In the genomic region with DNA sequence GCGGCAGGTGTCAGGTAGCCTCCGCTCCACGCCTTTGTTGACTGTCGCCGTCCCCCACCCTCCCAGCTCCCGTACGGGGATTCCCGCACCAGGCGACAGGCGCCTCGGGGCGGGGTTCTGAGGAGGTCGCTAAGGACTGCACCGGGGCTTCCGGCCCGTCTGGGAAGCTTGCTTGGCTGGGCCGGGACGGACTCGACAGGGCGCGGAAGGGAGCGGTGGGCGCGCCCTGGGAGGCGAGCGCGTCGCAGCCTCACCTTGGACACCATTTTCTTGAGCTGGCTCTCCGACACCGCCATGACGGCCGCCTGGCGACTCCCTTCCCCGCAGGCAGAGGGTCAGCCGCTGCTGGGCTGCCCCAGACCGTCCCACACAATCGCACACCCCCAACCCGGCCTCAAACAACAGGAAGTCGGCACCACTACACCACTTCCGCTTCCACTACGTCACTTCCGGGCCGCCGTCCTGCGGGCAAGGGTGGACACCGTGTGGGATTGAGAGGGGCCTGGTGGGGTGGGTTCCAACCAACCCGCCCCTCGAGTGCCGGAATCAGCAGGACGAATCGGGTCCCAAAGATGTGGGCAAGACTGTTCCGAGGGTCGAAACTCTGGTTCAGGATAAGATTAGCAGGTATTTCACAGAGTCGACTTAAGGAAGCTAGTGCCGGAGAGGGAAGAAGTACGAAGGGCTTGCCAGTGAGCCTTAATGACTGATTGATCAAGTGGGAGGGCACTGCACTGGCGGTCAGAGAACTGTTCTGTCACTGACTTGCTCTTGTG, we compare ENCODE assay signal across 1 cellular context.
TF ChIP-seq lines count a peak whose summit lies in the region.

Gene TSG101 (minus strand): TSS at position 422 of the 776 bp plus-strand sequence. CDS start 126 bp downstream, at position 296.

TF ChIP-seq in HepG2, 621 proteins besides CTCF, POLR2A, EP300 and RAD21 (continued from another document and continues in another):
- TF ChIP-seq, protein P1, sequence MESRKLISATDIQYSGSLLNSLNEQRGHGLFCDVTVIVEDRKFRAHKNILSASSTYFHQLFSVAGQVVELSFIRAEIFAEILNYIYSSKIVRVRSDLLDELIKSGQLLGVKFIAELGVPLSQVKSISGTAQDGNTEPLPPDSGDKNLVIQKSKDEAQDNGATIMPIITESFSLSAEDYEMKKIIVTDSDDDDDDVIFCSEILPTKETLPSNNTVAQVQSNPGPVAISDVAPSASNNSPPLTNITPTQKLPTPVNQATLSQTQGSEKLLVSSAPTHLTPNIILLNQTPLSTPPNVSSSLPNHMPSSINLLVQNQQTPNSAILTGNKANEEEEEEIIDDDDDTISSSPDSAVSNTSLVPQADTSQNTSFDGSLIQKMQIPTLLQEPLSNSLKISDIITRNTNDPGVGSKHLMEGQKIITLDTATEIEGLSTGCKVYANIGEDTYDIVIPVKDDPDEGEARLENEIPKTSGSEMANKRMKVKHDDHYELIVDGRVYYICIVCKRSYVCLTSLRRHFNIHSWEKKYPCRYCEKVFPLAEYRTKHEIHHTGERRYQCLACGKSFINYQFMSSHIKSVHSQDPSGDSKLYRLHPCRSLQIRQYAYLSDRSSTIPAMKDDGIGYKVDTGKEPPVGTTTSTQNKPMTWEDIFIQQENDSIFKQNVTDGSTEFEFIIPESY (CRISPR knock-in tag; IDR thresholded peaks at IDR 0.05), result no peak
- TF ChIP-seq ZBTB37 (CRISPR knock-in tag; IDR thresholded peaks at IDR 0.05), result no peak
- peak; percentile 88 for TF ChIP-seq ZNF543 (CRISPR knock-in tag; IDR thresholded peaks at IDR 0.05)
- TF ChIP-seq NFIB (CRISPR knock-in tag; IDR thresholded peaks at IDR 0.05; ENCODE audit: borderline replicate concordance), result no peak
- no peak for TF ChIP-seq SMC3 (IDR thresholded peaks at IDR 0.05; ENCODE audit: low read length)
- TF ChIP-seq, protein P2, sequence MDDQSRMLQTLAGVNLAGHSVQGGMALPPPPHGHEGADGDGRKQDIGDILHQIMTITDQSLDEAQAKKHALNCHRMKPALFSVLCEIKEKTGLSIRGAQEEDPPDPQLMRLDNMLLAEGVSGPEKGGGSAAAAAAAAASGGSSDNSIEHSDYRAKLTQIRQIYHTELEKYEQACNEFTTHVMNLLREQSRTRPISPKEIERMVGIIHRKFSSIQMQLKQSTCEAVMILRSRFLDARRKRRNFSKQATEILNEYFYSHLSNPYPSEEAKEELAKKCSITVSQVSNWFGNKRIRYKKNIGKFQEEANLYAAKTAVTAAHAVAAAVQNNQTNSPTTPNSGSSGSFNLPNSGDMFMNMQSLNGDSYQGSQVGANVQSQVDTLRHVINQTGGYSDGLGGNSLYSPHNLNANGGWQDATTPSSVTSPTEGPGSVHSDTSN (CRISPR knock-in tag; IDR thresholded peaks at IDR 0.05; ENCODE audit: borderline replicate concordance), result no peak
- peak; percentile 60; the same call in 1 of the 2 replicates for TF ChIP-seq ZFP90 (CRISPR knock-in tag; IDR thresholded peaks at IDR 0.05; ENCODE audit: borderline replicate concordance)
- peak; percentile 59; the same call in 1 of the 2 replicates for TF ChIP-seq MED1 (CRISPR knock-in tag; IDR thresholded peaks at IDR 0.05)
- TF ChIP-seq, protein P3, sequence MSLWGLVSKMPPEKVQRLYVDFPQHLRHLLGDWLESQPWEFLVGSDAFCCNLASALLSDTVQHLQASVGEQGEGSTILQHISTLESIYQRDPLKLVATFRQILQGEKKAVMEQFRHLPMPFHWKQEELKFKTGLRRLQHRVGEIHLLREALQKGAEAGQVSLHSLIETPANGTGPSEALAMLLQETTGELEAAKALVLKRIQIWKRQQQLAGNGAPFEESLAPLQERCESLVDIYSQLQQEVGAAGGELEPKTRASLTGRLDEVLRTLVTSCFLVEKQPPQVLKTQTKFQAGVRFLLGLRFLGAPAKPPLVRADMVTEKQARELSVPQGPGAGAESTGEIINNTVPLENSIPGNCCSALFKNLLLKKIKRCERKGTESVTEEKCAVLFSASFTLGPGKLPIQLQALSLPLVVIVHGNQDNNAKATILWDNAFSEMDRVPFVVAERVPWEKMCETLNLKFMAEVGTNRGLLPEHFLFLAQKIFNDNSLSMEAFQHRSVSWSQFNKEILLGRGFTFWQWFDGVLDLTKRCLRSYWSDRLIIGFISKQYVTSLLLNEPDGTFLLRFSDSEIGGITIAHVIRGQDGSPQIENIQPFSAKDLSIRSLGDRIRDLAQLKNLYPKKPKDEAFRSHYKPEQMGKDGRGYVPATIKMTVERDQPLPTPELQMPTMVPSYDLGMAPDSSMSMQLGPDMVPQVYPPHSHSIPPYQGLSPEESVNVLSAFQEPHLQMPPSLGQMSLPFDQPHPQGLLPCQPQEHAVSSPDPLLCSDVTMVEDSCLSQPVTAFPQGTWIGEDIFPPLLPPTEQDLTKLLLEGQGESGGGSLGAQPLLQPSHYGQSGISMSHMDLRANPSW (CRISPR knock-in tag; IDR thresholded peaks at IDR 0.05; ENCODE audit: borderline replicate concordance), result peak; percentile 59; the same call in 1 of the 2 replicates
- TF ChIP-seq SCMH1 (CRISPR knock-in tag; IDR thresholded peaks at IDR 0.05; ENCODE audit: borderline replicate concordance), result no peak
- peak; percentile 24 for TF ChIP-seq IKZF4 (CRISPR knock-in tag; IDR thresholded peaks at IDR 0.05; ENCODE audit: borderline replicate concordance, low read depth, not compliant biosample characterization)
- TF ChIP-seq ZNF33B (CRISPR knock-in tag; IDR thresholded peaks at IDR 0.05), result peak; percentile 91
- TF ChIP-seq ZNF530 (CRISPR knock-in tag; IDR thresholded peaks at IDR 0.05; ENCODE audit: low read depth), result no peak
- TF ChIP-seq, protein P4, sequence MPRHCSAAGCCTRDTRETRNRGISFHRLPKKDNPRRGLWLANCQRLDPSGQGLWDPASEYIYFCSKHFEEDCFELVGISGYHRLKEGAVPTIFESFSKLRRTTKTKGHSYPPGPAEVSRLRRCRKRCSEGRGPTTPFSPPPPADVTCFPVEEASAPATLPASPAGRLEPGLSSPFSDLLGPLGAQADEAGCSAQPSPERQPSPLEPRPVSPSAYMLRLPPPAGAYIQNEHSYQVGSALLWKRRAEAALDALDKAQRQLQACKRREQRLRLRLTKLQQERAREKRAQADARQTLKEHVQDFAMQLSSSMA (CRISPR knock-in tag; IDR thresholded peaks at IDR 0.05), result peak; percentile 95
- TF ChIP-seq ZSCAN31 (CRISPR knock-in tag; IDR thresholded peaks at IDR 0.05; ENCODE audit: low read depth), result no peak; the same call in 1 of the 2 replicates
- no peak for TF ChIP-seq ZSCAN12 (CRISPR knock-in tag; IDR thresholded peaks at IDR 0.05)
- TF ChIP-seq ZNF451 (CRISPR knock-in tag; IDR thresholded peaks at IDR 0.05), result no peak
- TF ChIP-seq, protein P5, sequence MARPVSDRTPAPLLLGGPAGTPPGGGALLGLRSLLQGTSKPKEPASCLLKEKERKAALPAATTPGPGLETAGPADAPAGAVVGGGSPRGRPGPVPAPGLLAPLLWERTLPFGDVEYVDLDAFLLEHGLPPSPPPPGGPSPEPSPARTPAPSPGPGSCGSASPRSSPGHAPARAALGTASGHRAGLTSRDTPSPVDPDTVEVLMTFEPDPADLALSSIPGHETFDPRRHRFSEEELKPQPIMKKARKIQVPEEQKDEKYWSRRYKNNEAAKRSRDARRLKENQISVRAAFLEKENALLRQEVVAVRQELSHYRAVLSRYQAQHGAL (CRISPR knock-in tag; IDR thresholded peaks at IDR 0.05; ENCODE audit: not compliant biosample characterization), result no peak
- no peak for TF ChIP-seq CHD4 (IDR thresholded peaks at IDR 0.05; ENCODE audit: borderline replicate concordance, low read length)
- TF ChIP-seq, protein P6, sequence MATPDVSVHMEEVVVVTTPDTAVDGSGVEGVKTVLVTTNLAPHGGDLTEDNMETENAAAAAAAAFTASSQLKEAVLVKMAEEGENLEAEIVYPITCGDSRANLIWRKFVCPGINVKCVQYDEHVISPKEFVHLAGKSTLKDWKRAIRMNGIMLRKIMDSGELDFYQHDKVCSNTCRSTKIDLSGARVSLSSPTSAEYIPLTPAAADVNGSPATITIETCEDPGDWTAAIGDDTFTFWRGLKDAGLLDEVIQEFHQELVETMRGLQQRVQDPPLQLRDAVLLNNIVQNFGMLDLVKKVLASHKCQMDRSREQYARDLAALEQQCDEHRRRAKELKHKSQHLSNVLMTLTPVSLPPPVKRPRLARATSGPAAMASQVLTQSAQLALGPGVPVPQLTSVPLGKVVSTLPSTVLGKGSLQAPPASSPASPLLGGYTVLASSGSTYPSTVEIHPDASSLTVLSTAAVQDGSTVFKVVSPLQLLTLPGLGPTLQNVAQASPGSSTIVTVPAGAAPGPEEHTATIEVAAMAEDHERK (CRISPR knock-in tag; IDR thresholded peaks at IDR 0.05; ENCODE audit: low read depth), result 0 out of 2 replicates have a peak, but pooled peaks have one; percentile 21
- TF ChIP-seq MEIS1 (CRISPR knock-in tag; IDR thresholded peaks at IDR 0.05; ENCODE audit: borderline replicate concordance), result peak; percentile 83
- TF ChIP-seq ZC3H4 (CRISPR knock-in tag; IDR thresholded peaks at IDR 0.05; ENCODE audit: borderline replicate concordance), result no peak
- no peak; the same call in 1 of the 2 replicates for TF ChIP-seq ZNF354B (CRISPR knock-in tag; IDR thresholded peaks at IDR 0.05)
- TF ChIP-seq, protein P7, sequence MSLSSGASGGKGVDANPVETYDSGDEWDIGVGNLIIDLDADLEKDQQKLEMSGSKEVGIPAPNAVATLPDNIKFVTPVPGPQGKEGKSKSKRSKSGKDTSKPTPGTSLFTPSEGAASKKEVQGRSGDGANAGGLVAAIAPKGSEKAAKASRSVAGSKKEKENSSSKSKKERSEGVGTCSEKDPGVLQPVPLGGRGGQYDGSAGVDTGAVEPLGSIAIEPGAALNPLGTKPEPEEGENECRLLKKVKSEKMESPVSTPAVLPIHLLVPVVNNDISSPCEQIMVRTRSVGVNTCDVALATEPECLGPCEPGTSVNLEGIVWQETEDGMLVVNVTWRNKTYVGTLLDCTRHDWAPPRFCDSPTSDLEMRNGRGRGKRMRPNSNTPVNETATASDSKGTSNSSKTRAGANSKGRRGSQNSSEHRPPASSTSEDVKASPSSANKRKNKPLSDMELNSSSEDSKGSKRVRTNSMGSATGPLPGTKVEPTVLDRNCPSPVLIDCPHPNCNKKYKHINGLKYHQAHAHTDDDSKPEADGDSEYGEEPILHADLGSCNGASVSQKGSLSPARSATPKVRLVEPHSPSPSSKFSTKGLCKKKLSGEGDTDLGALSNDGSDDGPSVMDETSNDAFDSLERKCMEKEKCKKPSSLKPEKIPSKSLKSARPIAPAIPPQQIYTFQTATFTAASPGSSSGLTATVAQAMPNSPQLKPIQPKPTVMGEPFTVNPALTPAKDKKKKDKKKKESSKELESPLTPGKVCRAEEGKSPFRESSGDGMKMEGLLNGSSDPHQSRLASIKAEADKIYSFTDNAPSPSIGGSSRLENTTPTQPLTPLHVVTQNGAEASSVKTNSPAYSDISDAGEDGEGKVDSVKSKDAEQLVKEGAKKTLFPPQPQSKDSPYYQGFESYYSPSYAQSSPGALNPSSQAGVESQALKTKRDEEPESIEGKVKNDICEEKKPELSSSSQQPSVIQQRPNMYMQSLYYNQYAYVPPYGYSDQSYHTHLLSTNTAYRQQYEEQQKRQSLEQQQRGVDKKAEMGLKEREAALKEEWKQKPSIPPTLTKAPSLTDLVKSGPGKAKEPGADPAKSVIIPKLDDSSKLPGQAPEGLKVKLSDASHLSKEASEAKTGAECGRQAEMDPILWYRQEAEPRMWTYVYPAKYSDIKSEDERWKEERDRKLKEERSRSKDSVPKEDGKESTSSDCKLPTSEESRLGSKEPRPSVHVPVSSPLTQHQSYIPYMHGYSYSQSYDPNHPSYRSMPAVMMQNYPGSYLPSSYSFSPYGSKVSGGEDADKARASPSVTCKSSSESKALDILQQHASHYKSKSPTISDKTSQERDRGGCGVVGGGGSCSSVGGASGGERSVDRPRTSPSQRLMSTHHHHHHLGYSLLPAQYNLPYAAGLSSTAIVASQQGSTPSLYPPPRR (CRISPR knock-in tag; IDR thresholded peaks at IDR 0.05; ENCODE audit: borderline replicate concordance), result peak; percentile 63
- TF ChIP-seq ZNF704 (CRISPR knock-in tag; IDR thresholded peaks at IDR 0.05; ENCODE audit: borderline replicate concordance), result peak; percentile 72; the same call in 1 of the 2 replicates
- TF ChIP-seq ZNF777 (CRISPR knock-in tag; IDR thresholded peaks at IDR 0.05), result no peak; the same call in 1 of the 2 replicates
- TF ChIP-seq TAF1 (CRISPR knock-in tag; IDR thresholded peaks at IDR 0.05), result peak; percentile 95
- TF ChIP-seq ZNF883 (CRISPR knock-in tag; IDR thresholded peaks at IDR 0.05; ENCODE audit: not compliant biosample characterization), result peak; percentile 90
- peak; percentile 68; the same call in 1 of the 2 replicates for TF ChIP-seq SIX1 (CRISPR knock-in tag; IDR thresholded peaks at IDR 0.05; ENCODE audit: borderline replicate concordance)
- TF ChIP-seq REXO4 (CRISPR knock-in tag; IDR thresholded peaks at IDR 0.05; ENCODE audit: borderline replicate concordance), result 0 out of 2 replicates have a peak, but pooled peaks have one; percentile 48
- TF ChIP-seq RBFOX2 (IDR thresholded peaks at IDR 0.05; ENCODE audit: low read depth, low read length), result peak; percentile 99
- peak; percentile 73; the same call in 1 of the 2 replicates for TF ChIP-seq RNF2 (conservative IDR thresholded peaks at IDR 0.05; ENCODE audit: low read depth)
- TF ChIP-seq SAFB2 (CRISPR knock-in tag; IDR thresholded peaks at IDR 0.05; ENCODE audit: borderline replicate concordance, low read depth), result no peak
- TF ChIP-seq ZNF598 (CRISPR knock-in tag; IDR thresholded peaks at IDR 0.05; ENCODE audit: borderline replicate concordance), result peak; percentile 94
- peak; percentile 65; the same call in 1 of the 2 replicates for TF ChIP-seq ZNF256 (CRISPR knock-in tag; conservative IDR thresholded peaks at IDR 0.05)
- TF ChIP-seq ZNF484 (CRISPR knock-in tag; IDR thresholded peaks at IDR 0.05; ENCODE audit: borderline replicate concordance, low read depth), result no peak; the same call in 1 of the 2 replicates
- no peak for TF ChIP-seq ZNF235 (CRISPR knock-in tag; IDR thresholded peaks at IDR 0.05; ENCODE audit: borderline replicate concordance)
- TF ChIP-seq KLF15 (CRISPR knock-in tag; IDR thresholded peaks at IDR 0.05; ENCODE audit: borderline replicate concordance), result peak; percentile 19; the same call in 1 of the 2 replicates
- peak; percentile 54 for TF ChIP-seq JUN (CRISPR knock-in tag; IDR thresholded peaks at IDR 0.05)
